In genomic region chr22:22156716-22157499, GRCh38 we compare ENCODE assay signal across 8 cellular contexts.
A peak's percentile ranks its signal among the peaks of the same experiment; 100 is the strongest.
DNase-seq lines count a peak whose midpoint lies in the region; FAIRE-seq and TF ChIP-seq lines count a peak whose summit lies in the region.

No MANE protein-coding gene starts in this region.

- no peak overlapping the region for H3K4me3 ChIP-seq in H7 (ENCODE audit: insufficient read depth, low read depth, low read length)
- no peak overlapping the region for H3K4me3 ChIP-seq in astrocyte of the spinal cord (ENCODE audit: low read depth, low read length)
- no peak overlapping the region for H3K4me3 ChIP-seq in kidney (ENCODE audit: low read length in 2 of 2)

- peaks cover 75% of the 10 kb centered on the region for H3K27me3 ChIP-seq in H7 (ENCODE audit: control insufficient read depth, insufficient read depth, low read length)

- H3K27ac ChIP-seq in kidney (ENCODE audit: low read depth in 2 of 2, low read length in 2 of 2), result no peak overlapping the region

- H3K9ac ChIP-seq in kidney (ENCODE audit: low read length in 2 of 2), result no peak overlapping the region

- in situ Hi-C loops in astrocyte of the spinal cord (cut with HindIII; ENCODE audit: low sequenced_read_pairs), result no loop called here

- intact Hi-C loops in kidney (cut with DNase I), result no loop called here

- H3K4me1 ChIP-seq in kidney (ENCODE audit: control insufficient read depth in 1 of 2, insufficient read depth in 1 of 2, low read depth in 1 of 2, low read length in 2 of 2), result peaks cover 0 to 3% of the 10 kb centered on the region in 2 donors

- no peaks in the 10 kb centered on the region for H3K36me3 ChIP-seq in H7 (replicated peaks; ENCODE audit: control insufficient read depth, insufficient read depth, low read length)
- no peaks in the 10 kb centered on the region for H3K36me3 ChIP-seq in kidney (ENCODE audit: control insufficient read depth in 1 of 2, insufficient read depth in 2 of 2, low read length in 2 of 2)

- FAIRE-seq in kidney (lab: Jason Lieb, UNC), result peak; percentile 33

- no peaks in the 10 kb centered on the region for H3K9me3 ChIP-seq in kidney (ENCODE audit: control insufficient read depth in 1 of 2, low read length in 2 of 2)

- peak; percentile 79 for TF ChIP-seq CTCF in astrocyte of the spinal cord (IDR thresholded peaks at IDR 0.05; ENCODE audit: low read depth, low read length)
- peak; percentile 63 for TF ChIP-seq CTCF in kidney (IDR thresholded peaks at IDR 0.05; ENCODE audit: borderline replicate concordance, extremely low read depth, insufficient read depth)

- DNase-seq in EL, result peak; percentile 73
- DNase-seq in H7, result peak; percentile 79
- DNase-seq in NCI-H1694 treated with DMSO at 0.1 percent for 48 hours (lab: John Stamatoyannopoulos, UW), result peak; percentile 76
- DNase-seq in T-helper 22 cell (ENCODE audit: low read depth), result peak; percentile 18
- DNase-seq in astrocyte of the spinal cord (ENCODE audit: low read depth, low spot score), result peak; percentile 62
- DNase-seq in kidney, result no peak
- peak; percentile 44 to 48 for DNase-seq in stimulated activated CD4-positive, alpha-beta T cell treated with anti-CD3 and anti-CD28 coated beads, Interleukin-4, amount 100 ng/mL, for 4 hours
- DNase-seq in cerebellar nuclear complex (lab: John Stamatoyannopoulos, UW), result no peak

Comparison
In these comparisons a context has a peak if more than half of its experiments do, and no peak if none do; other contexts are left out.
1. DNase-seq: peak in EL (single experiment), H7 (single experiment), NCI-H1694 treated with DMSO at 0.1 percent for 48 hours (single experiment), T-helper 22 cell (single experiment), astrocyte of the spinal cord (single experiment) and stimulated activated CD4-positive, alpha-beta T cell treated with anti-CD3 and anti-CD28 coated beads, Interleukin-4, amount 100 ng/mL, for 4 hours (2 of 2); none in kidney (single experiment) and cerebellar nuclear complex (0 of 2).